In the genomic region with DNA sequence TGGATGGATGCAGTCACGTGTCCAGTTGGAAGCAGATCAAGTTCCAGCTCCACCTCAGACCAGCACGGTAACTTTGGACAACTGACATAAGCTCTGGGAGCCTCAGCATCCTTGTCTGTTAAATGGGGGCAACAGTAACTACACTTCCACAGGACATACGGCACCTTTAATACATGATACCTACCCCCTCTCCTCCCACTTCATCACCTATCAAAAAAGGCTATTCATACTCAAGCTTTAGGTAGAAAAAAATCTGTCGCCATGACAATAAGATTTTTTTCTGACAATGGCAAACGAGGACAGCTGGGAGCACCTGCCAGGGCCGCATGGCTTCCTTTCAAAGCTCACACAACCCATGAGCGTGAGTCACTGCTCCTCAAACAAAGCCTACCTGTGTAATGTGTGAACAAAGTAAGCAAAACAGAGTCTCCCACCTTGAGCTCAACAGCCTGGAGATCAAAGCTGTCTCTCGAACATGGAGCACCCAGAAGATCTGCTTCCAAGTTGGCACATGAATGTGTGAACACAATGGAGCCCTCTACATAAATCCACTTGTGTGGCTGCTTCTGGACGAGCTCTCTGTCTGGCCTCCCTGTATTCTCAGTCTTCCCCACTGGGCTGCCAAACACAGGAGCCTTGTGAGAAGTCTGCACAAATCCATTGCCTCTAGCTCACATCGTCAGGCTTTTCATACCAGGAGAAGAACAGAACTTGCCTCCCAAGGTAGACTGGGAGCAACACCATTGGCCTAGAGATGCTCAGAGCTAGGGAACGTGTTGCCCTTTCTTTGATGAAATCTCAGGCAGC, we compare ENCODE assay signal across 10 cellular contexts.
DNase-seq lines count a peak whose midpoint lies in the region; ATAC-seq and TF ChIP-seq lines count a peak whose summit lies in the region.
"Had no signal": no experiment of that assay in that cellular context is flagged by ENCODE, and none has a peak within 500 bp of the region (broad histone marks: within the 10 kb centered on the region; RNA-seq: fewer than 3 reads in every experiment).

No MANE protein-coding gene starts in this region.

- WGBS in esophagus squamous epithelium, 2 donors = 24 to 30% methylated on average over 9 to 10 of the region's 11 CpGs
- WGBS in stomach, 5 donors = 23 to 51% (median 32%) methylated on average over 11 of the region's 11 CpGs
- WGBS in heart left ventricle, 4 donors = 60 to 68% (median 65%) methylated on average over 11 of the region's 11 CpGs

- TF ChIP-seq CTCF in esophagus squamous epithelium (IDR thresholded peaks at IDR 0.05) = peak in 3 of 6 experiments; percentile 19 to 33 (median 20)
- TF ChIP-seq CTCF in stomach (IDR thresholded peaks at IDR 0.05) = peak in 1 of 7 experiments; percentile 18
- TF ChIP-seq CTCF in heart left ventricle (IDR thresholded peaks at IDR 0.05) = no peak

- intact Hi-C loops in esophagus squamous epithelium (cut with DNase I) (loop anchor here (10.0 kb wide), 1 partner anchor 124 kb away; no protein-coding TSS in a partner anchor), stomach (cut with DNase I; ENCODE audit: low total_unique reads) (no loop called here), left ventricle myocardium superior (cut with micrococcal nuclease) (no loop called here), heart left ventricle (cut with DNase I) (no loop called here)

- DNase-seq in NCI-H748 treated with DMSO at 0.1 percent for 48 hours (lab: John Stamatoyannopoulos, UW) = peak; percentile 71
- DNase-seq in esophagus squamous epithelium (lab: John Stamatoyannopoulos, UW) = no peak
- peak; percentile 84 for DNase-seq in stomach
- DNase-seq in left ventricle myocardium superior = no peak
- DNase-seq in heart left ventricle = no peak
- DNase-seq: CD4-positive, alpha-beta T cell; HCEC 1CT had no signal

- H3K27ac ChIP-seq in esophagus squamous epithelium (peak overlapping the region in 3 of 4 donors; percentile 57 to 72 (median 64)), stomach (peak overlapping the region; percentile 52 to 77 (median 75)), heart left ventricle (no peak overlapping the region)

- peaks cover 0 to 23% (median 6%) of the 10 kb centered on the region in 3 donors for H3K4me1 ChIP-seq in esophagus squamous epithelium
- peaks cover 18 to 46% (median 32%) of the 10 kb centered on the region in 4 donors for H3K4me1 ChIP-seq in stomach
- H3K4me1 ChIP-seq in heart left ventricle = no peaks in the 10 kb centered on the region

- no peak for TF ChIP-seq RAD21 in Ishikawa (IDR thresholded peaks at IDR 0.05; ENCODE audit: low read depth)

- ATAC-seq in left ventricle myocardium superior (no peak), heart left ventricle (no peak), HG03342 (IDR thresholded peaks at IDR 0.05; ENCODE audit: unreplicated experiment) (no peak), GM21423 (IDR thresholded peaks at IDR 0.05; ENCODE audit: unreplicated experiment) (no peak)

- peak; percentile 71; the same call in 1 of the 2 replicates for TF ChIP-seq EP300 in Ishikawa (IDR thresholded peaks at IDR 0.05; ENCODE audit: borderline replicate concordance)
- no peak for TF ChIP-seq EP300 in stomach (IDR thresholded peaks at IDR 0.05)

- no peak for TF ChIP-seq POLR2A in esophagus squamous epithelium (IDR thresholded peaks at IDR 0.05)
- no peak for TF ChIP-seq POLR2A in stomach (IDR thresholded peaks at IDR 0.05)
- no peak for TF ChIP-seq POLR2A in heart left ventricle (IDR thresholded peaks at IDR 0.05)

- H3K9me3 ChIP-seq in esophagus squamous epithelium = no peaks in the 10 kb centered on the region
- no peaks in the 10 kb centered on the region for H3K9me3 ChIP-seq in stomach
- H3K9me3 ChIP-seq in heart left ventricle = no peaks in the 10 kb centered on the region

- H3K36me3 ChIP-seq in esophagus squamous epithelium (no peaks in the 10 kb centered on the region), stomach (no peaks in the 10 kb centered on the region), heart left ventricle (no peaks in the 10 kb centered on the region)

- no peaks in the 10 kb centered on the region for H3K27me3 ChIP-seq in esophagus squamous epithelium
- H3K27me3 ChIP-seq in stomach = no peaks in the 10 kb centered on the region
- H3K27me3 ChIP-seq in heart left ventricle = peaks cover 0 to 20% (median 0%) of the 10 kb centered on the region in 9 donors

- H3K4me3 ChIP-seq in esophagus squamous epithelium = no peak overlapping the region
- H3K4me3 ChIP-seq in stomach = no peak overlapping the region
- H3K4me3 ChIP-seq in heart left ventricle = no peak overlapping the region

TF ChIP-seq in Ishikawa, 13 proteins besides CTCF, POLR2A, EP300 and RAD21:
- TF ChIP-seq TCF12 (IDR thresholded peaks at IDR 0.05; ENCODE audit: low read depth) = peak; percentile 78
- no peak for TF ChIP-seq CEBPB (IDR thresholded peaks at IDR 0.05)
- TF ChIP-seq, protein P1, sequence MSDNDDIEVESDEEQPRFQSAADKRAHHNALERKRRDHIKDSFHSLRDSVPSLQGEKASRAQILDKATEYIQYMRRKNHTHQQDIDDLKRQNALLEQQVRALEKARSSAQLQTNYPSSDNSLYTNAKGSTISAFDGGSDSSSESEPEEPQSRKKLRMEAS (IDR thresholded peaks at IDR 0.05) = peak; percentile 89
- TF ChIP-seq NFIC (IDR thresholded peaks at IDR 0.05) = peak; percentile 44
- no peak for TF ChIP-seq FOXM1 (IDR thresholded peaks at IDR 0.05; ENCODE audit: borderline replicate concordance, low read depth)
- no peak for TF ChIP-seq ZBTB7A (IDR thresholded peaks at IDR 0.05; ENCODE audit: low read depth)
- no peak for TF ChIP-seq CREB1 (IDR thresholded peaks at IDR 0.05; ENCODE audit: low read depth)
- no peak for TF ChIP-seq TAF1 (IDR thresholded peaks at IDR 0.05; ENCODE audit: low read depth)
- TF ChIP-seq, protein P2, sequence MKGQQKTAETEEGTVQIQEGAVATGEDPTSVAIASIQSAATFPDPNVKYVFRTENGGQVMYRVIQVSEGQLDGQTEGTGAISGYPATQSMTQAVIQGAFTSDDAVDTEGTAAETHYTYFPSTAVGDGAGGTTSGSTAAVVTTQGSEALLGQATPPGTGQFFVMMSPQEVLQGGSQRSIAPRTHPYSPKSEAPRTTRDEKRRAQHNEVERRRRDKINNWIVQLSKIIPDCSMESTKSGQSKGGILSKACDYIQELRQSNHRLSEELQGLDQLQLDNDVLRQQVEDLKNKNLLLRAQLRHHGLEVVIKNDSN (IDR thresholded peaks at IDR 0.05) = peak; percentile 91
- TF ChIP-seq TEAD4 (IDR thresholded peaks at IDR 0.05) = no peak
- no peak for TF ChIP-seq EGR1 (IDR thresholded peaks at IDR 0.05)
- TF ChIP-seq, protein P3, sequence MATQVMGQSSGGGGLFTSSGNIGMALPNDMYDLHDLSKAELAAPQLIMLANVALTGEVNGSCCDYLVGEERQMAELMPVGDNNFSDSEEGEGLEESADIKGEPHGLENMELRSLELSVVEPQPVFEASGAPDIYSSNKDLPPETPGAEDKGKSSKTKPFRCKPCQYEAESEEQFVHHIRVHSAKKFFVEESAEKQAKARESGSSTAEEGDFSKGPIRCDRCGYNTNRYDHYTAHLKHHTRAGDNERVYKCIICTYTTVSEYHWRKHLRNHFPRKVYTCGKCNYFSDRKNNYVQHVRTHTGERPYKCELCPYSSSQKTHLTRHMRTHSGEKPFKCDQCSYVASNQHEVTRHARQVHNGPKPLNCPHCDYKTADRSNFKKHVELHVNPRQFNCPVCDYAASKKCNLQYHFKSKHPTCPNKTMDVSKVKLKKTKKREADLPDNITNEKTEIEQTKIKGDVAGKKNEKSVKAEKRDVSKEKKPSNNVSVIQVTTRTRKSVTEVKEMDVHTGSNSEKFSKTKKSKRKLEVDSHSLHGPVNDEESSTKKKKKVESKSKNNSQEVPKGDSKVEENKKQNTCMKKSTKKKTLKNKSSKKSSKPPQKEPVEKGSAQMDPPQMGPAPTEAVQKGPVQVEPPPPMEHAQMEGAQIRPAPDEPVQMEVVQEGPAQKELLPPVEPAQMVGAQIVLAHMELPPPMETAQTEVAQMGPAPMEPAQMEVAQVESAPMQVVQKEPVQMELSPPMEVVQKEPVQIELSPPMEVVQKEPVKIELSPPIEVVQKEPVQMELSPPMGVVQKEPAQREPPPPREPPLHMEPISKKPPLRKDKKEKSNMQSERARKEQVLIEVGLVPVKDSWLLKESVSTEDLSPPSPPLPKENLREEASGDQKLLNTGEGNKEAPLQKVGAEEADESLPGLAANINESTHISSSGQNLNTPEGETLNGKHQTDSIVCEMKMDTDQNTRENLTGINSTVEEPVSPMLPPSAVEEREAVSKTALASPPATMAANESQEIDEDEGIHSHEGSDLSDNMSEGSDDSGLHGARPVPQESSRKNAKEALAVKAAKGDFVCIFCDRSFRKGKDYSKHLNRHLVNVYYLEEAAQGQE (IDR thresholded peaks at IDR 0.05; ENCODE audit: low read depth) = no peak
- TF ChIP-seq YY1 (IDR thresholded peaks at IDR 0.05; ENCODE audit: low read depth) = no peak

Comparison
In these comparisons a context has a peak if more than half of its experiments do, and no peak if none do; other contexts are left out.
1. DNase-seq: peak in NCI-H748 treated with DMSO at 0.1 percent for 48 hours (single experiment) and stomach (single experiment); none in esophagus squamous epithelium (single experiment), left ventricle myocardium superior (single experiment) and heart left ventricle (0 of 5).
2. H3K27ac ChIP-seq: peak in esophagus squamous epithelium (3 of 4) and stomach (5 of 5); none in heart left ventricle (0 of 12).